Comparison of ENCODE assay signal across 11 cellular contexts in the genomic region with DNA sequence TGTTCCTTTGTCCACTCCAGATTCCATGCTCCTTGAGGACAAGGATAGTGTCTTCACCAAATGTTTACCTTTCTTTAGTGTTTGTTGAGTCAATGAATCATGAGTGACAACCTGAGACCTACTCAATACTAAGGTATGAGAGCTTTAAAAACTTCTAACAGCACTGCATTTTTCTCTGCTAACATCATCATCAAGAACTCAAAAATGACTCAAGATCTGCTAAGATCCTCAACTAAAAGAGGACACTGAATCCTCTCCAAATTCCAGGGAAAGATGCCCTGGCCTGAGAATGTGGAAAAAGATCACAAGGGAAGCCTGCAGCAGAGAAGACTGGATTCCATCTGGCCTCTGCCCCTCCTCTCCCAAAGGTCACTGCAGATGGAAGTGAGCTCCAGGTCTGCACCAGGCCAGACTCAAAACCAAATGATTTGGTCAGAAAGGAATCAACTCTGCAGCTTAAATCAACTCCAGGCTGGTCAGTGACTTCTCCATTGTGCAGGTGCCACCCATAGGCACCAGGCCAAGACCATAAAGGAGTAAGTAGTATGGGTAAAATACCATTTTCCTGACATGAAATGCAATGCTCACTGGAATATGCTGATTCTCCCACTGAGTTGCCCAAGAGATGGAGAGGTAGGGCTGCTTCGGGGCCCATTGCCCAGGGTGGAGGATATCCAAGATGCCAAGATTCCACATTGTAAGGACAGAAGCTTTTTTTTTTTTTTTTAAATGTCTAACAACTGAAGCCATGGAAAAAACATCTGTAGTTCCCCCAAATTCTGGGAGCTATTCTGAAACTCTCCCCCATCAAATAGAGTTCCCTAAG.
A peak's percentile ranks its signal among the peaks of the same experiment; 100 is the strongest.
DNase-seq lines count a peak whose midpoint lies in the region; ATAC-seq and TF ChIP-seq lines count a peak whose summit lies in the region.
"Had no signal": no experiment of that assay in that cellular context is flagged by ENCODE, and none has a peak within 500 bp of the region (broad histone marks: within the 10 kb centered on the region; RNA-seq: fewer than 3 reads in every experiment).

No MANE protein-coding gene starts in this region.

- H3K4me3 ChIP-seq in mammary epithelial cell (replicated peaks in 1 of 3; ENCODE audit: insufficient read depth in 1 of 3, low read depth in 2 of 3, low read length in 3 of 3) (no peak overlapping the region), lung (no peak overlapping the region), left ventricle myocardium inferior (no peak overlapping the region)
- H3K4me3 ChIP-seq: tibial nerve had no signal

- no peak for TF ChIP-seq CTCF in mammary epithelial cell (conservative IDR thresholded peaks at IDR 0.05 in 1 of 2, IDR thresholded peaks at IDR 0.05 in 1 of 2; ENCODE audit: extremely low read depth in 1 of 2, insufficient read depth in 1 of 2, low read depth in 1 of 2, low read length in 2 of 2)
- no peak for TF ChIP-seq CTCF in lung (IDR thresholded peaks at IDR 0.05; ENCODE audit: control extremely low read depth, extremely low read depth)
- TF ChIP-seq CTCF in left ventricle myocardium inferior (IDR thresholded peaks at IDR 0.05; ENCODE audit: borderline replicate concordance), result no peak

- H3K36me3 ChIP-seq in KOPT-K1 (ENCODE audit: insufficient read depth, low read length) (no peaks in the 10 kb centered on the region), mammary epithelial cell (ENCODE audit: insufficient read depth, low read length) (no peaks in the 10 kb centered on the region), lung (ENCODE audit: control insufficient read depth in 2 of 2, insufficient read depth in 2 of 2, low read length in 2 of 2) (no peaks in the 10 kb centered on the region), left ventricle myocardium inferior (no peaks in the 10 kb centered on the region)
- H3K36me3 ChIP-seq: tibial nerve had no signal

- H3K27ac ChIP-seq in KOPT-K1 (ENCODE audit: low read depth, low read length, poor library complexity, severe bottlenecking), result peak overlapping the region; percentile 64
- no peak overlapping the region for H3K27ac ChIP-seq in mammary epithelial cell (ENCODE audit: insufficient read depth, low read depth, low read length)
- H3K27ac ChIP-seq in lung (ENCODE audit: low read depth in 1 of 2, low read length in 1 of 2), result no peak overlapping the region
- no peak overlapping the region for H3K27ac ChIP-seq in left ventricle myocardium inferior (replicated peaks)

- H3K9me3 ChIP-seq in KOPT-K1 (ENCODE audit: insufficient read depth, low read length, poor library complexity, severe bottlenecking) (no peaks in the 10 kb centered on the region), mammary epithelial cell (replicated peaks; ENCODE audit: insufficient read depth, low read length) (peaks cover 6% of the 10 kb centered on the region), lung (ENCODE audit: control insufficient read depth in 2 of 2, insufficient read depth in 1 of 2, low read length in 1 of 2) (peaks cover 0 to 2% of the 10 kb centered on the region in 2 donors), left ventricle myocardium inferior (replicated peaks) (no peaks in the 10 kb centered on the region)
- H3K9me3 ChIP-seq: tibial nerve had no signal

- BruUV-seq in mammary epithelial cell (replicated peaks; lab: Mats Ljungman, UMichigan), result no TSS peak

- H3K4me1 ChIP-seq in mammary epithelial cell (ENCODE audit: insufficient read depth, low read length) (peaks cover 34% of the 10 kb centered on the region), lung (ENCODE audit: control insufficient read depth in 2 of 2, insufficient read depth in 2 of 2, low read length in 2 of 2) (peaks cover 0 to 2% of the 10 kb centered on the region in 2 donors), left ventricle myocardium inferior (peaks cover 25% of the 10 kb centered on the region)

- peak; percentile 31 for ATAC-seq in lung (ENCODE audit: insufficient read depth, low FRiP score)

- CTCF ChIA-PET in mammary epithelial cell (lab: Charles Lee; ENCODE audit: low non-redundant PET), result no interaction called here

- intact Hi-C loops in mammary epithelial cell (cut with micrococcal nuclease), result loop anchor here (2.0 to 5.0 kb wide), 2 partner anchors 19 to 85 kb away; no protein-coding TSS in a partner anchor
- intact Hi-C loops in left ventricle myocardium inferior (cut with micrococcal nuclease), result no loop called here

- no peak overlapping the region for H2AFZ ChIP-seq in mammary epithelial cell (ENCODE audit: low read depth, low read length)

- H3K9ac ChIP-seq in mammary epithelial cell (ENCODE audit: insufficient read depth, low read length), result no peak overlapping the region

- H4K20me1 ChIP-seq in mammary epithelial cell (ENCODE audit: insufficient read depth, low read length), result no peaks in the 10 kb centered on the region

- no peak overlapping the region for H3K4me2 ChIP-seq in mammary epithelial cell (ENCODE audit: insufficient read depth, low read depth, low read length)

- DNase-seq in AG20443 (ENCODE audit: low spot score) (peak; percentile 74), mammary epithelial cell (peak; percentile 82), lung (ENCODE audit: low spot score) (no peak), NOMO-1 (lab: John Stamatoyannopoulos, UW; ENCODE audit: unreplicated experiment in 2 of 2) (no peak), germinal center (ENCODE audit: low spot score) (no peak), DMS 273 (lab: John Stamatoyannopoulos, UW; ENCODE audit: unreplicated experiment) (no peak), left ventricle myocardium inferior (no peak)
- DNase-seq: NCI-H1092 treated with DMSO at 0.1 percent for 48 hours; stimulated activated CD4-positive, alpha-beta T cell treated with anti-CD3 and anti-CD28 coated beads, Interleukin-2, amount 100 ng/mL, for 24 hours had no signal

- H3K79me2 ChIP-seq in mammary epithelial cell (ENCODE audit: insufficient read depth, low read length), result peaks cover 63% of the 10 kb centered on the region

- WGBS in mammary epithelial cell (ENCODE audit: low coverage, missing lambda C conversion rate), result 85% methylated on average over 1 of the region's 1 CpG
- WGBS in lung, 2 donors, result 94 to 96% methylated on average over 1 of the region's 1 CpG

- dilution Hi-C loops in mammary epithelial cell (cut with HindIII; ENCODE audit: low sequenced_read_pairs), result no loop called here

- in situ Hi-C loops in mammary epithelial cell (cut with MboI; ENCODE audit: low sequenced_read_pairs in 2 of 2), result no loop called here

- H3K27me3 ChIP-seq in mammary epithelial cell (ENCODE audit: insufficient read depth, low read length) (no peaks in the 10 kb centered on the region), lung (ENCODE audit: control insufficient read depth, insufficient read depth) (no peaks in the 10 kb centered on the region), left ventricle myocardium inferior (ENCODE audit: low read depth) (no peaks in the 10 kb centered on the region)
- H3K27me3 ChIP-seq: tibial nerve had no signal

Comparison
In these comparisons a context has a peak if more than half of its experiments do, and no peak if none do; other contexts are left out.
1. DNase-seq: peak in AG20443 (single experiment) and mammary epithelial cell (single experiment); none in lung (single experiment), NOMO-1 (0 of 2), germinal center (single experiment), DMS 273 (single experiment) and left ventricle myocardium inferior (single experiment).